8 cellular contexts compared by ENCODE assay signal in the genomic region with DNA sequence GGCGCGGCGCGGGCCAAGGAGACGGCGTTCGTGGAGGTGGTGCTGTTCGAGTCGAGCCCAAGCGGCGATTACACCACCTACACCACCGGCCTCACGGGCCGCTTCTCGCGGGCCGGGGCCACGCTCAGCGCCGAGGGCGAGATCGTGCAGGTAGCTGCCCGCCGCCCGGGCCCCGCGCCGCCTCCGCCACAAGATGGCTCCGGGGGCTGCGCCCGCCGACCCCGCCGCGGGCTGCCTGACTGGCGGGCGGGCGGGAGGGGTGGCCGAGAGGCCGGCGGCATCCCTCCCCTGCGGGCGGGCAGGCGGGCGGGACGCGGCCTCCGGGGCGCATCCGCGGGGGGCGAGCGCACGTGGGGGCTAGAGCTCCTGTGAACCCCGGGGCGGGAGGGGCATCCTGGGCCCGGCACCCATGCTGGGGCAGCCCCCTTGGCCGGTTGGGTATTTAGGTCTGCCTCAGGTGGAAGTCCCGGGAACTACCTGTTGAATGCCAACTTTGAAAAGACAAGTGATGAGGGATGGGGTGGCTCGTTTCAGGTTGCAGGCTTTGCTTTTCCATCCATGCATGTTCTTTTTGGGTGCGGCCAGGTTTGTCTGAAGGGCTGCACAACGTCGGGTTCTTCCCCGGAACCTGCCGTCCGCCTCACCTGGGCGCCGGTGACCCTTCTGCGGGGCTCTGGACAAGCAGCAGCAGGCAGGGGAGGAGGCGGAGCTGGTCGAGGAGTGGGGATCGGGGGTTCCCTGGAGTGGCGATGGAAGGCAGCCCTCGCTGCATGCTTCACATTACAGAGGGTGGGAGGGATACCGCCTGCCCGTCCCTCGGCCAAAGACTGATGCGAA. TPM values are rescaled to one million over a fixed set of nuclear protein-coding genes. Genes with fewer than 3 reads are reported as not detected.
DNase-seq lines count a peak whose midpoint lies in the region; ATAC-seq and TF ChIP-seq lines count a peak whose summit lies in the region.

No MANE protein-coding gene starts in this region.

- H3K27ac ChIP-seq in 22Rv1: peak overlapping the region; percentile 57

- TF ChIP-seq CTCF in 22Rv1 (IDR thresholded peaks at IDR 0.05): peak; percentile 37
- no peak for TF ChIP-seq CTCF in retinal pigment epithelial cell (conservative IDR thresholded peaks at IDR 0.05; ENCODE audit: low read depth, low read length)

- intact Hi-C loops in left ventricle myocardium superior (cut with micrococcal nuclease): no loop called here

- H3K36me3 Mint-ChIP-seq in activated naive CD4-positive, alpha-beta T cell treated with anti-CD3 and anti-CD28 coated beads, Interleukin-2, amount 50 U/mL, for 72 hours: peaks cover 6 to 8% of the 10 kb centered on the region in 2 donors

- H3K27ac Mint-ChIP-seq in activated naive CD4-positive, alpha-beta T cell treated with anti-CD3 and anti-CD28 coated beads, Interleukin-2, amount 50 U/mL, for 72 hours: no peak overlapping the region

- no peaks in the 10 kb centered on the region for H3K9me3 Mint-ChIP-seq in activated naive CD4-positive, alpha-beta T cell treated with anti-CD3 and anti-CD28 coated beads, Interleukin-2, amount 50 U/mL, for 72 hours

- DNase-seq in RKO (ENCODE audit: low spot score): peak; percentile 31
- DNase-seq in activated naive CD4-positive, alpha-beta T cell treated with anti-CD3 and anti-CD28 coated beads, Interleukin-2, amount 50 U/mL, for 72 hours (ENCODE audit: low spot score in 2 of 2): peak in 1 of 2 donors; percentile 32
- DNase-seq in left ventricle myocardium superior: peak; percentile 60
- DNase-seq in retinal pigment epithelial cell (ENCODE audit: low read depth): no peak
- no peak for DNase-seq in inferior parietal cortex (ENCODE audit: extremely low spot score)
- DNase-seq in H4 (ENCODE audit: low spot score): no peak

- peak overlapping the region; percentile 58 for H3K4me3 ChIP-seq in retinal pigment epithelial cell (ENCODE audit: low read length)

- ATAC-seq in GM19467 (IDR thresholded peaks at IDR 0.05; ENCODE audit: unreplicated experiment) (peak; percentile 25), left ventricle myocardium superior (no peak)
- ATAC-seq in activated naive CD4-positive, alpha-beta T cell treated with anti-CD3 and anti-CD28 coated beads, Interleukin-2, amount 50 U/mL, for 72 hours: peak; percentile 25 to 52

RNA-seq across cellular contexts. Expression of a gene that starts 0.8 kb away (rescaled TPM):
- 1 to 10 TPM in 1 of 2 donors, under 1 TPM in 1; 0.66 to 1.7 TPM for total RNA-seq in activated naive CD4-positive, alpha-beta T cell treated with anti-CD3 and anti-CD28 coated beads, Interleukin-2, amount 50 U/mL, for 72 hours
- 6.9 TPM for total RNA-seq in left ventricle myocardium superior
- total RNA-seq in H4 (2014; rRNA removed; shearing (Covaris generic)): 1.8 and 2.6 TPM in 2 replicates

Comparison
In these comparisons a context has a peak if more than half of its experiments do, and no peak if none do; other contexts are left out.
1. DNase-seq: peak in RKO (single experiment) and left ventricle myocardium superior (single experiment); none in retinal pigment epithelial cell (single experiment), inferior parietal cortex (single experiment) and H4 (single experiment).